In genomic region chr10:49663596-49663995, GRCh38 we compare ENCODE assay signal across 18 cellular contexts. TPM values are rescaled to one million over a fixed set of nuclear protein-coding genes. Genes with fewer than 3 reads are reported as not detected.
DNase-seq lines count a peak whose midpoint lies in the region; ATAC-seq and TF ChIP-seq lines count a peak whose summit lies in the region.
"Had no signal": no experiment of that assay in that cellular context is flagged by ENCODE, and none has a peak within 500 bp of the region (broad histone marks: within the 10 kb centered on the region; RNA-seq: fewer than 3 reads in every experiment).

No MANE protein-coding gene starts in this region.

- no peak overlapping the region for H3K27ac ChIP-seq in esophagus muscularis mucosa (replicated peaks in 1 of 4)
- H3K27ac ChIP-seq: C4-2B had no signal

- ATAC-seq in GM21737 (IDR thresholded peaks at IDR 0.05; ENCODE audit: unreplicated experiment): no peak
- ATAC-seq: HepG2 had no signal

- H3K9me3 ChIP-seq in esophagus muscularis mucosa: peaks cover 0 to 12% (median 9%) of the 10 kb centered on the region in 4 donors
- H3K9me3 ChIP-seq: HAP-1 had no signal

- WGBS in esophagus muscularis mucosa: 86% methylated on average over 5 of the region's 6 CpGs

- H3K27me3 ChIP-seq in esophagus muscularis mucosa: peaks cover 0 to 9% (median 0%) of the 10 kb centered on the region in 4 donors

- H3K4me1 ChIP-seq in esophagus muscularis mucosa: no peaks in the 10 kb centered on the region
- H3K4me1 ChIP-seq: Caco-2, HAP-1 had no signal

- H3K4me3 ChIP-seq in esophagus muscularis mucosa: no peak overlapping the region
- H3K4me3 ChIP-seq: HAP-1 had no signal

- no peak for TF ChIP-seq CTCF in esophagus muscularis mucosa (IDR thresholded peaks at IDR 0.05)

- no peak for TF ChIP-seq EP300 in esophagus muscularis mucosa (IDR thresholded peaks at IDR 0.05)

- TF ChIP-seq POLR2A in esophagus muscularis mucosa (IDR thresholded peaks at IDR 0.05; ENCODE audit: low read depth): no peak

- intact Hi-C loops in esophagus muscularis mucosa (cut with DNase I): no loop called here

- peak; percentile 61 for DNase-seq in DMS79 treated with DMSO at 0.1 percent for 48 hours (lab: John Stamatoyannopoulos, UW)
- DNase-seq in SK-N-DZ (ENCODE audit: low spot score): peak; percentile 47
- peak; percentile 83 for DNase-seq in esophagus muscularis mucosa (ENCODE audit: extremely low spot score)
- no peak for DNase-seq in SW480 (ENCODE audit: low spot score)
- no peak for DNase-seq in DMS 273 (lab: John Stamatoyannopoulos, UW; ENCODE audit: unreplicated experiment)
- no peak for DNase-seq in activated naive CD4-positive, alpha-beta T cell (lab: John Stamatoyannopoulos, UW)
- DNase-seq: ACHN; Caco-2; CD4-positive, alpha-beta T cell; Karpas-422; KBM-7 had no signal

- no peaks in the 10 kb centered on the region for H3K36me3 ChIP-seq in esophagus muscularis mucosa
- H3K36me3 ChIP-seq: HAP-1 had no signal

RNA-seq across cellular contexts. Expression of gene C10orf53, which starts 15.9 kb away (rescaled TPM):
- 0.14 TPM in 1 of 2 replicates, not detected in the other for polyA plus RNA-seq in SK-N-DZ (2014; cell fraction: cytosol; rRNA removed)
- 0.10 and 0.88 TPM in 2 replicates for polyA plus RNA-seq in SK-N-DZ (2014; cell fraction: nucleus; rRNA removed)
- not detected for total RNA-seq in esophagus muscularis mucosa
- total RNA-seq: Caco-2; CD4-positive, alpha-beta T cell; H1; HepG2 had no signal
- polyA plus RNA-seq: BJ, H1, HepG2, IgD-negative memory B cell had no signal

RNA-seq across cellular contexts. Expression of gene CHAT, which starts 49.8 kb away (rescaled TPM):
- 1.2 and 2.8 TPM in 2 replicates for polyA plus RNA-seq in SK-N-DZ (2014; cell fraction: cytosol; rRNA removed)
- 1.3 and 3.5 TPM in 2 replicates for polyA plus RNA-seq in SK-N-DZ (2014; cell fraction: nucleus; rRNA removed)
- total RNA-seq in esophagus muscularis mucosa: under 1 TPM in 1 of 4 donors, not detected in 3; 0.17 TPM
- total RNA-seq: CD4-positive, alpha-beta T cell; H1; HepG2 had no signal
- polyA plus RNA-seq: BJ, H1, HepG2, IgD-negative memory B cell had no signal

RNA-seq across cellular contexts. Expression of gene SLC18A3, which starts 53.5 kb away (rescaled TPM):
- 12.1 and 12.9 TPM in 2 replicates for polyA plus RNA-seq in SK-N-DZ (2014; cell fraction: cytosol; rRNA removed)
- 6.0 and 6.4 TPM in 2 replicates for polyA plus RNA-seq in SK-N-DZ (2014; cell fraction: nucleus; rRNA removed)
- total RNA-seq in esophagus muscularis mucosa: 1 to 10 TPM in 2 of 4 donors, under 1 TPM in 2; 0.42 to 1.7 (median 0.81) TPM
- total RNA-seq: Caco-2; CD4-positive, alpha-beta T cell; H1; HepG2 had no signal
- polyA plus RNA-seq: BJ, HepG2, IgD-negative memory B cell had no signal

Comparison
In these comparisons a context has a peak if more than half of its experiments do, and no peak if none do; other contexts are left out.
1. DNase-seq: peak in DMS79 treated with DMSO at 0.1 percent for 48 hours (single experiment), SK-N-DZ (single experiment) and esophagus muscularis mucosa (single experiment); none in SW480 (single experiment), DMS 273 (single experiment) and activated naive CD4-positive, alpha-beta T cell (0 of 4).